Comparison of ENCODE assay signal across 18 cellular contexts in genomic region chr11:11478687-11479086, GRCh38.
"Had no signal": no experiment of that assay in that cellular context is flagged by ENCODE, and none has a peak within 500 bp of the region (broad histone marks: within the 10 kb centered on the region; RNA-seq: fewer than 3 reads in every experiment).

No MANE protein-coding gene starts in this region.

- DNase-seq: activated CD4-positive, alpha-beta T cell treated with anti-CD3 and anti-CD28 coated beads for 4 hours; activated CD8-positive, alpha-beta memory T cell treated with anti-CD3 and anti-CD28 coated beads, Interleukin-2, amount 50 U/mL, for 4 hours; activated CD8-positive, alpha-beta T cell treated with anti-CD3 and anti-CD28 coated beads for 36 hours; activated gamma-delta T cell treated with Interleukin-2 at 50 U/mL for 16 hours; activated naive CD8-positive, alpha-beta T cell treated with anti-CD3 and anti-CD28 coated beads, Interleukin-2, amount 10 ng/mL, durations not matched to agents 7 days and 5 days; activated T-cell treated with anti-CD3 and anti-CD28 coated beads, Interleukin-2, amount 50 U/mL, for 72 hours; effector CD4-positive, alpha-beta T cell; immature natural killer cell; left cardiac atrium; naive thymus-derived CD4-positive, alpha-beta T cell; occipital lobe; right lobe of liver; stimulated activated naive CD4-positive, alpha-beta T cell treated with Interleukin-2 at 50 U/mL for 16 hours had no signal

- H3K4me3 ChIP-seq: ascending aorta, cardiac muscle cell, coronary artery, gastroesophageal sphincter, prostate gland, right lobe of liver had no signal

- H3K27ac ChIP-seq: ascending aorta, cardiac muscle cell, coronary artery, gastroesophageal sphincter, prostate gland, right lobe of liver had no signal

- H3K4me1 ChIP-seq: ascending aorta, prostate gland, right lobe of liver had no signal

- H3K27me3 ChIP-seq: ascending aorta, cardiac muscle cell, gastroesophageal sphincter, right lobe of liver had no signal

- H3K36me3 ChIP-seq: ascending aorta, cardiac muscle cell, gastroesophageal sphincter, prostate gland, right lobe of liver had no signal

- H3K9me3 ChIP-seq: ascending aorta, gastroesophageal sphincter, prostate gland, right lobe of liver had no signal

- ATAC-seq: activated CD8-positive, alpha-beta T cell treated with anti-CD3 and anti-CD28 coated beads for 36 hours; activated T-cell treated with anti-CD3 and anti-CD28 coated beads, Interleukin-2, amount 50 U/mL, for 72 hours; gastroesophageal sphincter; left cardiac atrium; naive thymus-derived CD4-positive, alpha-beta T cell; right lobe of liver had no signal
